ENCODE assay signal across 13 cellular contexts in genomic region chr12:6541371-6542165, GRCh38. TPM values are rescaled to one million over a fixed set of nuclear protein-coding genes. Genes with fewer than 3 reads are reported as not detected.
DNase-seq lines count a peak whose midpoint lies in the region; ATAC-seq, FAIRE-seq and TF ChIP-seq lines count a peak whose summit lies in the region.
"Had no signal": no experiment of that assay in that cellular context is flagged by ENCODE, and none has a peak within 500 bp of the region (broad histone marks: within the 10 kb centered on the region; RNA-seq: fewer than 3 reads in every experiment).

No MANE protein-coding gene starts in this region.

- H2AK5ac ChIP-seq in trophoblast cell (ENCODE audit: low read length), result peak overlapping the region; percentile 34

- peak overlapping the region; percentile 12 for H2BK12ac ChIP-seq in trophoblast cell (ENCODE audit: low read length)

- no peak overlapping the region for H2AFZ ChIP-seq in trophoblast cell (ENCODE audit: insufficient read depth, low read length, poor library complexity)

- peak overlapping the region; percentile 48 to 90 (median 76) for H3K27ac Mint-ChIP-seq in CD14-positive monocyte

- H3K4me2 ChIP-seq in trophoblast cell (ENCODE audit: low read length), result no peak overlapping the region

- no peaks in the 10 kb centered on the region for H3K79me1 ChIP-seq in trophoblast cell (ENCODE audit: low read length)

- TF ChIP-seq EP300 in esophagus muscularis mucosa (IDR thresholded peaks at IDR 0.05), result no peak

- H2BK120ac ChIP-seq in trophoblast cell (ENCODE audit: insufficient read depth, low read length, poor library complexity), result peak overlapping the region; percentile 36

- peaks cover 79 to 94% of the 10 kb centered on the region in 2 donors for H3K36me3 Mint-ChIP-seq in CD14-positive monocyte

- 82% methylated on average over 26 of the region's 26 CpGs for WGBS in esophagus muscularis mucosa
- WGBS in trophoblast cell (ENCODE audit: extremely low coverage, insufficient coverage, insufficient read length), result no CpG with 5 or more reads among the region's 26 CpGs

- intact Hi-C loops in CD14-positive monocyte (cut with micrococcal nuclease), result loop anchor here in 1 of 2 donors (5.0 kb wide), 1 partner anchor 119 kb away; no protein-coding TSS in a partner anchor
- intact Hi-C loops in esophagus muscularis mucosa (cut with DNase I), result no loop called here

- DNase-seq in CD14-positive monocyte (ENCODE audit: low spot score) (no peak), NT2/D1 (ENCODE audit: low read depth, low spot score) (no peak), esophagus muscularis mucosa (ENCODE audit: extremely low spot score) (no peak), trophoblast cell (peak in 1 of 2 donors; percentile 19), NOMO-1 treated with dmso at 0.1 percent for 144 hours (lab: John Stamatoyannopoulos, UW; ENCODE audit: unreplicated experiment) (no peak), urothelium cell line (ENCODE audit: low spot score) (no peak)
- DNase-seq: foreskin fibroblast, NCI-H524 treated with DMSO at 0.1 percent for 48 hours had no signal

- H3K4me3 ChIP-seq in NT2/D1 (ENCODE audit: insufficient read length, low read depth) (no peak overlapping the region), esophagus muscularis mucosa (no peak overlapping the region), trophoblast cell (ENCODE audit: low read depth, low read length) (no peak overlapping the region)

- no peaks in the 10 kb centered on the region for H3K27me3 ChIP-seq in NT2/D1 (ENCODE audit: insufficient read depth, insufficient read length)
- no peaks in the 10 kb centered on the region for H3K27me3 ChIP-seq in esophagus muscularis mucosa
- no peaks in the 10 kb centered on the region for H3K27me3 ChIP-seq in trophoblast cell (ENCODE audit: insufficient read depth, low read length)

- no peaks in the 10 kb centered on the region for H3K79me2 ChIP-seq in trophoblast cell (ENCODE audit: control insufficient read depth, insufficient read depth, low read length, poor library complexity)

- H3K14ac ChIP-seq in trophoblast cell (ENCODE audit: low read length), result peak overlapping the region; percentile 12

- no peaks in the 10 kb centered on the region for H3K9me3 Mint-ChIP-seq in CD14-positive monocyte
- H3K9me3 Mint-ChIP-seq: natural killer cell treated with Interleukin-12 subunit alpha and Interleukin-12 subunit beta and Interleukin-15 and Interleukin-18, amount 100 ng/mL, for 72 hours had no signal

- peak overlapping the region; percentile 31 for H4K12ac ChIP-seq in trophoblast cell (ENCODE audit: low read depth, low read length)

- no peak overlapping the region for H3K4me3 Mint-ChIP-seq in CD14-positive monocyte
- H3K4me3 Mint-ChIP-seq: natural killer cell treated with Interleukin-12 subunit alpha and Interleukin-12 subunit beta and Interleukin-15 and Interleukin-18, amount 100 ng/mL, for 72 hours had no signal

- no peak overlapping the region for H3K23ac ChIP-seq in trophoblast cell (ENCODE audit: low read length)

- TF ChIP-seq CTCF in CD14-positive monocyte (IDR thresholded peaks at IDR 0.05) (no peak), esophagus muscularis mucosa (IDR thresholded peaks at IDR 0.05) (no peak)

- ATAC-seq in HG03045 (IDR thresholded peaks at IDR 0.05; ENCODE audit: unreplicated experiment) (no peak), GM19023 (IDR thresholded peaks at IDR 0.05; ENCODE audit: unreplicated experiment) (no peak)

- H3K36me3 ChIP-seq in NT2/D1 (ENCODE audit: insufficient read depth, insufficient read length, low read length) (peaks cover 86% of the 10 kb centered on the region), esophagus muscularis mucosa (peaks cover 27 to 79% (median 69%) of the 10 kb centered on the region in 4 donors), trophoblast cell (ENCODE audit: control insufficient read depth in 1 of 2, insufficient read depth in 2 of 2, low read length in 2 of 2) (peaks cover 28 to 29% of the 10 kb centered on the region in 2 experiments)

- H3K27me3 Mint-ChIP-seq in CD14-positive monocyte (ENCODE audit: low read depth in 3 of 3), result peaks cover 0 to 2% (median 0%) of the 10 kb centered on the region in 3 donors
- H3K27me3 Mint-ChIP-seq: activated naive CD8-positive, alpha-beta T cell; natural killer cell treated with Interleukin-12 subunit alpha and Interleukin-12 subunit beta and Interleukin-15 and Interleukin-18, amount 100 ng/mL, for 72 hours had no signal

- peak overlapping the region; percentile 80 to 93 (median 84) for H3K27ac ChIP-seq in esophagus muscularis mucosa (replicated peaks in 1 of 4)
- H3K27ac ChIP-seq in trophoblast cell (ENCODE audit: low read depth, low read length), result peak overlapping the region; percentile 11

- TF ChIP-seq POLR2A in esophagus muscularis mucosa (IDR thresholded peaks at IDR 0.05; ENCODE audit: low read depth), result no peak

- H3K4me1 Mint-ChIP-seq in CD14-positive monocyte, result peaks cover 59% of the 10 kb centered on the region

- H4K8ac ChIP-seq in trophoblast cell (ENCODE audit: low read depth, low read length), result no peak overlapping the region

- H3K18ac ChIP-seq in trophoblast cell (ENCODE audit: low read length), result peak overlapping the region; percentile 22

- H3K9me3 ChIP-seq in NT2/D1 (ENCODE audit: insufficient read depth, low read length) (no peaks in the 10 kb centered on the region), esophagus muscularis mucosa (no peaks in the 10 kb centered on the region), trophoblast cell (ENCODE audit: insufficient read depth, low read depth, low read length) (peaks cover 4% of the 10 kb centered on the region)

- no peak overlapping the region for H2BK5ac ChIP-seq in trophoblast cell (ENCODE audit: low read depth, low read length, poor library complexity)

- no peak for FAIRE-seq in urothelium cell line (lab: Jason Lieb, UNC)
- FAIRE-seq: TTC549 had no signal

- no peak overlapping the region for H3K4ac ChIP-seq in trophoblast cell (ENCODE audit: low read depth, low read length)

- H4K91ac ChIP-seq in trophoblast cell (ENCODE audit: low read depth, low read length), result no peak overlapping the region

- H3K9ac ChIP-seq in NT2/D1 (ENCODE audit: insufficient read length, low read depth) (peak overlapping the region; percentile 51), trophoblast cell (ENCODE audit: low read length) (no peak overlapping the region)

- H3K4me1 ChIP-seq in NT2/D1 (ENCODE audit: insufficient read depth, insufficient read length) (peaks cover 29% of the 10 kb centered on the region), esophagus muscularis mucosa (peaks cover 41 to 50% (median 45%) of the 10 kb centered on the region in 4 donors), trophoblast cell (ENCODE audit: control insufficient read depth in 1 of 2, insufficient read depth in 2 of 2, low read length in 2 of 2) (peaks cover 14% of the 10 kb centered on the region in 2 experiments)

RNA-seq across cellular contexts. Expression of gene GAPDH, which starts 7.3 kb away (rescaled TPM):
- 1,000 to 10,000 TPM; 2,879 to 3,427 TPM for polyA plus RNA-seq in CD14-positive monocyte
- 1,000 to 10,000 TPM; 2,279 to 3,578 (median 2,742) TPM for total RNA-seq in esophagus muscularis mucosa
- 5,061 and 5,152 TPM in 2 replicates for polyA plus RNA-seq in trophoblast cell (2013)

RNA-seq across cellular contexts. Expression of gene IFFO1, which starts 14.3 kb away (rescaled TPM):
- 10 to 100 TPM; 10.7 to 11.1 TPM for polyA plus RNA-seq in CD14-positive monocyte
- 10 to 100 TPM; 12.1 to 26.2 (median 20.8) TPM for total RNA-seq in esophagus muscularis mucosa
- polyA plus RNA-seq in trophoblast cell (2013), result 5.1 and 5.3 TPM in 2 replicates

RNA-seq across cellular contexts. Expression of gene NOP2, which starts 26.5 kb away (rescaled TPM):
- 1 to 10 TPM; 3.9 to 5.7 TPM for polyA plus RNA-seq in CD14-positive monocyte
- total RNA-seq in esophagus muscularis mucosa, result 10 to 100 TPM; 17.9 to 32.3 (median 19.5) TPM
- polyA plus RNA-seq in trophoblast cell (2013), result 47.1 and 49.3 TPM in 2 replicates

RNA-seq across cellular contexts. Expression of gene NCAPD2, which starts 47.7 kb away (rescaled TPM):
- polyA plus RNA-seq in CD14-positive monocyte, result 1 to 10 TPM; 6.2 to 8.3 TPM
- 10 to 100 TPM; 13.9 to 26.1 (median 24.7) TPM for total RNA-seq in esophagus muscularis mucosa
- 39.3 and 41.7 TPM in 2 replicates for polyA plus RNA-seq in trophoblast cell (2013)

RNA-seq across cellular contexts. Expression of gene MRPL51, which starts 48.5 kb away (rescaled TPM):
- 100 to 1,000 TPM; 189 to 238 TPM for polyA plus RNA-seq in CD14-positive monocyte
- total RNA-seq in esophagus muscularis mucosa, result 100 to 1,000 TPM in 1 of 4 donors, 10 to 100 TPM in 3; 62.3 to 105 (median 81.3) TPM
- polyA plus RNA-seq in trophoblast cell (2013), result 534 and 575 TPM in 2 replicates
